ENCODE assay signal across 20 cellular contexts in the genomic region with DNA sequence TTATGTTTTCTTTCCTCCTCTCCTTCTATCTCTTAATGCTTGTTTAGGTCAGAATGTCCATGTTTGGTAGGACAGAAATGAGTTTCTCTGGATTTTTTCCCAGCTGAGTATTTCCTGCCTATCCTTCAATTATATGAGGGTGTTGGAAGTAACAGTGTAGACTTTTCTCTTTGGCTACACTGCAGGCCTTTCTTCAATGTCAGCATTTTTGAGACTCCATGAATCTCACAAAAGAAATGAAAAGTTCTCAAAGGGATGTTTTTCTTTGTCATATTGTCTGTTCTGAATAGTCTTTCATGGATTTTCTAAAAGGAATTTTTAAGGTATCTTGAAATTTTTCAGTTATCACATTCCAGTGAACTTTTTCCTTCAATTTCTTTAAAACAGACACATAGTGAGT.
DNase-seq lines count a peak whose midpoint lies in the region; ATAC-seq lines count a peak whose summit lies in the region.
"Had no signal": no experiment of that assay in that cellular context is flagged by ENCODE, and none has a peak within 500 bp of the region (broad histone marks: within the 10 kb centered on the region; RNA-seq: fewer than 3 reads in every experiment).

No MANE protein-coding gene starts in this region.

- H3K27me3 Mint-ChIP-seq in activated naive CD4-positive, alpha-beta T cell treated with anti-CD3 and anti-CD28 coated beads, Interleukin-2, amount 10 ng/mL, durations not matched to agents 7 days and 5 days, result no peaks in the 10 kb centered on the region
- no peaks in the 10 kb centered on the region for H3K27me3 Mint-ChIP-seq in activated naive CD8-positive, alpha-beta T cell treated with anti-CD3 and anti-CD28 coated beads, Interleukin-2, amount 10 ng/mL, durations not matched to agents 7 days and 5 days
- no peaks in the 10 kb centered on the region for H3K27me3 Mint-ChIP-seq in naive thymus-derived CD8-positive, alpha-beta T cell
- H3K27me3 Mint-ChIP-seq: IgD-negative memory B cell had no signal

- DNase-seq in activated naive CD4-positive, alpha-beta T cell treated with anti-CD3 and anti-CD28 coated beads, Interleukin-2, amount 10 ng/mL, durations not matched to agents 7 days and 5 days, result no peak
- no peak for DNase-seq in activated naive CD4-positive, alpha-beta T cell treated with anti-CD3 and anti-CD28 coated beads, Interleukin-2, amount 50 U/mL, for 16 hours
- no peak for DNase-seq in activated naive CD8-positive, alpha-beta T cell treated with anti-CD3 and anti-CD28 coated beads, Interleukin-2, amount 10 ng/mL, durations not matched to agents 7 days and 5 days
- no peak for DNase-seq in naive thymus-derived CD8-positive, alpha-beta T cell
- DNase-seq in aorta, result no peak
- DNase-seq in left ventricle myocardium superior, result no peak
- DNase-seq in A172 (ENCODE audit: low spot score), result no peak
- DNase-seq in posterior vena cava (ENCODE audit: low spot score), result no peak
- DNase-seq: activated CD8-positive, alpha-beta memory T cell treated with anti-CD3 and anti-CD28 coated beads, Interleukin-2, amount 50 U/mL, for 48 hours; cerebellar nuclear complex; endodermal cell; left colon; midbrain; NCI-H2081; NCI-H748 treated with DMSO at 0.1 percent for 48 hours; pancreas; PC-9; stimulated activated naive CD4-positive, alpha-beta T cell; WERI-Rb-1 had no signal

- no peaks in the 10 kb centered on the region for H3K9me3 ChIP-seq in aorta (ENCODE audit: control insufficient read depth, low read length)
- H3K9me3 ChIP-seq: pancreas had no signal

- POLR2A ChIA-PET in activated naive CD8-positive, alpha-beta T cell treated with anti-CD3 and anti-CD28 coated beads, Interleukin-2, amount 10 ng/mL, durations not matched to agents 7 days and 5 days (lab: Charles Lee), result no interaction called here
- POLR2A ChIA-PET in naive thymus-derived CD8-positive, alpha-beta T cell (lab: Charles Lee), result no interaction called here

- CTCF ChIA-PET in activated naive CD4-positive, alpha-beta T cell treated with anti-CD3 and anti-CD28 coated beads, Interleukin-2, amount 10 ng/mL, durations not matched to agents 7 days and 5 days (lab: Charles Lee), result interaction anchor here (0.9 to 1.6 kb wide), 2 partner anchors 210 to 230 kb away, joined by 4 read pairs; no protein-coding TSS in a partner anchor

- no peaks in the 10 kb centered on the region for H3K9me3 Mint-ChIP-seq in activated naive CD4-positive, alpha-beta T cell treated with anti-CD3 and anti-CD28 coated beads, Interleukin-2, amount 10 ng/mL, durations not matched to agents 7 days and 5 days
- H3K9me3 Mint-ChIP-seq in activated naive CD8-positive, alpha-beta T cell treated with anti-CD3 and anti-CD28 coated beads, Interleukin-2, amount 10 ng/mL, durations not matched to agents 7 days and 5 days, result no peaks in the 10 kb centered on the region
- no peaks in the 10 kb centered on the region for H3K9me3 Mint-ChIP-seq in naive thymus-derived CD8-positive, alpha-beta T cell
- H3K9me3 Mint-ChIP-seq: endodermal cell, IgD-negative memory B cell had no signal

- peak overlapping the region; percentile 33 to 69 for H3K4me3 ChIP-seq in aorta (ENCODE audit: low read length in 2 of 2)
- H3K4me3 ChIP-seq: pancreas, PC-9 had no signal

- H3K27me3 ChIP-seq in aorta (ENCODE audit: control insufficient read depth in 1 of 2, insufficient read depth in 2 of 2, low read length in 1 of 2), result no peaks in the 10 kb centered on the region
- H3K27me3 ChIP-seq: pancreas had no signal

- peaks cover 63% of the 10 kb centered on the region for H3K36me3 Mint-ChIP-seq in activated naive CD4-positive, alpha-beta T cell treated with anti-CD3 and anti-CD28 coated beads, Interleukin-2, amount 10 ng/mL, durations not matched to agents 7 days and 5 days
- peaks cover 40% of the 10 kb centered on the region for H3K36me3 Mint-ChIP-seq in activated naive CD8-positive, alpha-beta T cell treated with anti-CD3 and anti-CD28 coated beads, Interleukin-2, amount 10 ng/mL, durations not matched to agents 7 days and 5 days
- H3K36me3 Mint-ChIP-seq in naive thymus-derived CD8-positive, alpha-beta T cell, result peaks cover 0 to 77% (median 23%) of the 10 kb centered on the region in 3 donors

- H3K27ac ChIP-seq in aorta (ENCODE audit: low read depth in 1 of 2, low read length in 2 of 2), result no peak overlapping the region
- H3K27ac ChIP-seq: pancreas, PC-9, WERI-Rb-1 had no signal

- H3K36me3 ChIP-seq in aorta (ENCODE audit: control insufficient read depth in 1 of 2, insufficient read depth in 2 of 2, low read length in 1 of 2), result peaks cover 5 to 18% of the 10 kb centered on the region in 2 donors

- intact Hi-C loops in aorta (cut with DNase I) (no loop called here), left ventricle myocardium superior (cut with micrococcal nuclease) (loop anchor here (10.0 kb wide), 1 partner anchor 136 kb away; no protein-coding TSS in a partner anchor), posterior vena cava (cut with DNase I) (no loop called here)

- ATAC-seq in activated naive CD8-positive, alpha-beta T cell treated with anti-CD3 and anti-CD28 coated beads, Interleukin-2, amount 10 ng/mL, durations not matched to agents 7 days and 5 days (ENCODE audit: low read depth), result no peak
- no peak for ATAC-seq in naive thymus-derived CD8-positive, alpha-beta T cell
- ATAC-seq in aorta (ENCODE audit: low FRiP score), result no peak
- ATAC-seq in left ventricle myocardium superior, result no peak
- ATAC-seq: left colon, pancreas had no signal

- peak overlapping the region; percentile 30 for H3K27ac Mint-ChIP-seq in activated naive CD4-positive, alpha-beta T cell treated with anti-CD3 and anti-CD28 coated beads, Interleukin-2, amount 10 ng/mL, durations not matched to agents 7 days and 5 days
- H3K27ac Mint-ChIP-seq in activated naive CD8-positive, alpha-beta T cell treated with anti-CD3 and anti-CD28 coated beads, Interleukin-2, amount 10 ng/mL, durations not matched to agents 7 days and 5 days, result peak overlapping the region; percentile 49
- H3K27ac Mint-ChIP-seq in naive thymus-derived CD8-positive, alpha-beta T cell, result peak overlapping the region in 5 of 10 donors; percentile 13 to 56 (median 43)
- H3K27ac Mint-ChIP-seq: endodermal cell, IgD-negative memory B cell had no signal

- peak overlapping the region; percentile 43 for H3K4me3 Mint-ChIP-seq in activated naive CD4-positive, alpha-beta T cell treated with anti-CD3 and anti-CD28 coated beads, Interleukin-2, amount 10 ng/mL, durations not matched to agents 7 days and 5 days
- peak overlapping the region; percentile 54 for H3K4me3 Mint-ChIP-seq in activated naive CD8-positive, alpha-beta T cell treated with anti-CD3 and anti-CD28 coated beads, Interleukin-2, amount 10 ng/mL, durations not matched to agents 7 days and 5 days
- H3K4me3 Mint-ChIP-seq in naive thymus-derived CD8-positive, alpha-beta T cell, result peak overlapping the region in 6 of 10 donors; percentile 4 to 75 (median 26)
- H3K4me3 Mint-ChIP-seq: endodermal cell had no signal

- peaks cover 5 to 9% of the 10 kb centered on the region in 2 donors for H3K4me1 ChIP-seq in aorta (ENCODE audit: control insufficient read depth in 1 of 2, insufficient read depth in 2 of 2, low read length in 2 of 2)
- H3K4me1 ChIP-seq: pancreas had no signal

- H3K4me1 Mint-ChIP-seq in activated naive CD4-positive, alpha-beta T cell treated with anti-CD3 and anti-CD28 coated beads, Interleukin-2, amount 10 ng/mL, durations not matched to agents 7 days and 5 days, result peaks cover 24% of the 10 kb centered on the region
- H3K4me1 Mint-ChIP-seq in activated naive CD8-positive, alpha-beta T cell treated with anti-CD3 and anti-CD28 coated beads, Interleukin-2, amount 10 ng/mL, durations not matched to agents 7 days and 5 days, result peaks cover 13% of the 10 kb centered on the region
- peaks cover 3 to 23% (median 17%) of the 10 kb centered on the region in 4 donors for H3K4me1 Mint-ChIP-seq in naive thymus-derived CD8-positive, alpha-beta T cell
- H3K4me1 Mint-ChIP-seq: endodermal cell had no signal
